1 cellular context compared by ENCODE assay signal in genomic region chr5:75337366-75338021, GRCh38.
TF ChIP-seq lines count a peak whose summit lies in the region.

No MANE protein-coding gene starts in this region.

TF ChIP-seq in GM12878, 131 proteins besides CTCF, POLR2A, EP300 and RAD21 (continued from another document):
- TF ChIP-seq ETV6 (conservative IDR thresholded peaks at IDR 0.05 in 1 of 2, IDR thresholded peaks at IDR 0.05 in 1 of 2; ENCODE audit: borderline replicate concordance in 1 of 2, low read depth in 1 of 2): no peak
- no peak for TF ChIP-seq ZSCAN29 (IDR thresholded peaks at IDR 0.05)
- TF ChIP-seq DPF2 (IDR thresholded peaks at IDR 0.05): peak; percentile 29; the same call in 1 of the 2 replicates
- no peak for TF ChIP-seq MAX (IDR thresholded peaks at IDR 0.05; ENCODE audit: low read depth, low read length)
- no peak for TF ChIP-seq FOXK2 (IDR thresholded peaks at IDR 0.05)
- 0 out of 2 replicates have a peak, but pooled peaks have one; percentile 57 for TF ChIP-seq SMARCA5 (IDR thresholded peaks at IDR 0.05)
- no peak for TF ChIP-seq TARDBP (IDR thresholded peaks at IDR 0.05; ENCODE audit: borderline replicate concordance)
- TF ChIP-seq TCF7 (IDR thresholded peaks at IDR 0.05; ENCODE audit: borderline replicate concordance): no peak
- peak; percentile 78 for TF ChIP-seq NKRF (conservative IDR thresholded peaks at IDR 0.05)
- TF ChIP-seq KDM1A (IDR thresholded peaks at IDR 0.05; ENCODE audit: borderline replicate concordance): no peak
- TF ChIP-seq PRDM15 (CRISPR knock-in tag; IDR thresholded peaks at IDR 0.05): no peak
- TF ChIP-seq LARP7 (IDR thresholded peaks at IDR 0.05): peak; percentile 73; the same call in 1 of the 2 replicates
- no peak for TF ChIP-seq HSF1 (IDR thresholded peaks at IDR 0.05; ENCODE audit: low read depth, low read length)
- no peak for TF ChIP-seq ZNF217 (IDR thresholded peaks at IDR 0.05)
- TF ChIP-seq SUZ12 (IDR thresholded peaks at IDR 0.05; ENCODE audit: unreplicated experiment): no peak
- peak; percentile 54 for TF ChIP-seq NR2F1 (conservative IDR thresholded peaks at IDR 0.05)
- no peak for TF ChIP-seq CEBPB (IDR thresholded peaks at IDR 0.05; ENCODE audit: borderline replicate concordance in 1 of 2, low read depth in 2 of 2, low read length in 2 of 2)
- TF ChIP-seq IKZF1 (conservative IDR thresholded peaks at IDR 0.05): no peak; the same call in none of the 2 replicates
- TF ChIP-seq SMC3 (IDR thresholded peaks at IDR 0.05; ENCODE audit: borderline replicate concordance, low read length): no peak
- TF ChIP-seq GATAD2B (conservative IDR thresholded peaks at IDR 0.05; ENCODE audit: low read depth): peak; percentile 42; the same call in 1 of the 2 replicates
